Comparison of ENCODE assay signal across 33 cellular contexts in the genomic region with DNA sequence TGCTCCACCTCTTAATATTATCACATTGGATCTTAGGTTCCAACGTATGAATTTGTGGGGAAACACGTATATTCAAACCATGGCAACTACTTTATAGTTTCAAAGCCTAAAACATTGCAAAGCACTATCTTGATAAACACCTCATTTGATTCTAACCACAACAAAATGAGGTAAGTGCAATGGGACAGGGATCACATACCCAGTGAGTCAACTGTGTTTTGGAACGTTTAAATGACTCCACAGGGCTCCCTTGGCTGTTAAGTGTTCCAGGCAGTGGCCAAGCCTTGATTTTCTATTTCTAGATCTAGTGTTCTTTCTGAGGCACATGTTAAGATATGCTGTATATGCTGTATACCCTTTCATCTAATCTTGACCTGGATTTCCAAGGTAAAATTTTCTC. TPM values are rescaled to one million over a fixed set of nuclear protein-coding genes. Genes with fewer than 3 reads are reported as not detected.
DNase-seq lines count a peak whose midpoint lies in the region; ATAC-seq and TF ChIP-seq lines count a peak whose summit lies in the region.
"Had no signal": no experiment of that assay in that cellular context is flagged by ENCODE, and none has a peak within 500 bp of the region (broad histone marks: within the 10 kb centered on the region; RNA-seq: fewer than 3 reads in every experiment).

No MANE protein-coding gene starts in this region.

- no peaks in the 10 kb centered on the region for H3K9me3 Mint-ChIP-seq in activated naive CD4-positive, alpha-beta T cell treated with anti-CD3 and anti-CD28 coated beads for 36 hours
- H3K9me3 Mint-ChIP-seq: activated T-cell treated with anti-CD3 and anti-CD28 coated beads, Interleukin-2, amount 50 U/mL, for 24 hours; CD8-positive, alpha-beta memory T cell; dendritic cell treated with granulocyte-macrophage colony-stimulating factor and Interleukin-4, amounts not matched to agents 40 ng/mL and 50 ng/mL, for 4 days; endodermal cell; immature natural killer cell; stimulated activated naive B cell treated with anti-CD40 and anti-IgM and Interleukin-4, amounts not matched to agents 10 μg/mL and 1 μg/mL and 100 μg/mL, for 72 hours had no signal

- TF ChIP-seq EP300 in stomach (IDR thresholded peaks at IDR 0.05) = no peak

- H3K4me1 ChIP-seq in fibroblast of lung (ENCODE audit: control insufficient read depth, extremely low read depth, insufficient read depth, low read length) (peaks cover 13% of the 10 kb centered on the region), stomach (peaks cover 0 to 25% (median 9%) of the 10 kb centered on the region in 4 donors), colonic mucosa (no peaks in the 10 kb centered on the region)
- H3K4me1 ChIP-seq: BE2C had no signal

- intact Hi-C loops in activated naive CD4-positive, alpha-beta T cell treated with anti-CD3 and anti-CD28 coated beads for 36 hours (cut with micrococcal nuclease) = loop anchor here (10.0 kb wide), 1 partner anchor 1719 kb away; no protein-coding TSS in a partner anchor
- intact Hi-C loops in stomach (cut with DNase I; ENCODE audit: low total_unique reads) = no loop called here
- intact Hi-C loops in colonic mucosa (cut with DNase I) = no loop called here

- CTCF ChIA-PET in activated naive CD4-positive, alpha-beta T cell treated with anti-CD3 and anti-CD28 coated beads for 36 hours (lab: Charles Lee) = no interaction called here

- H3K27me3 ChIP-seq in fibroblast of lung (ENCODE audit: control insufficient read depth, insufficient read depth, low read length) (no peaks in the 10 kb centered on the region), stomach (no peaks in the 10 kb centered on the region), colonic mucosa (no peaks in the 10 kb centered on the region)
- H3K27me3 ChIP-seq: BE2C, esophagus muscularis mucosa, neutrophil, thyroid gland had no signal

- TF ChIP-seq CTCF in fibroblast of lung (conservative IDR thresholded peaks at IDR 0.05 in 1 of 2, IDR thresholded peaks at IDR 0.05 in 1 of 2; ENCODE audit: low read depth in 1 of 2, low read length in 2 of 2) (no peak), stomach (IDR thresholded peaks at IDR 0.05) (no peak), colonic mucosa (IDR thresholded peaks at IDR 0.05) (no peak)

- no peaks in the 10 kb centered on the region for H3K36me3 Mint-ChIP-seq in activated naive CD4-positive, alpha-beta T cell treated with anti-CD3 and anti-CD28 coated beads for 36 hours (ENCODE audit: low read depth)
- H3K36me3 Mint-ChIP-seq: naive B cell; stimulated activated naive B cell treated with anti-CD40 and anti-IgM and Interleukin-4, amounts not matched to agents 10 μg/mL and 1 μg/mL and 100 μg/mL, for 72 hours had no signal

- no peak for TF ChIP-seq POLR2A in stomach (IDR thresholded peaks at IDR 0.05)

- H3K4me3 ChIP-seq in fibroblast of lung (replicated peaks in 1 of 4; ENCODE audit: control extremely low read depth in 1 of 4, insufficient read depth in 1 of 4, low read depth in 3 of 4, low read length in 4 of 4) = no peak overlapping the region
- H3K4me3 ChIP-seq in stomach = no peak overlapping the region
- H3K4me3 ChIP-seq in colonic mucosa = no peak overlapping the region
- H3K4me3 ChIP-seq: esophagus muscularis mucosa, thyroid gland had no signal

- no peak overlapping the region for H3K27ac Mint-ChIP-seq in activated naive CD4-positive, alpha-beta T cell treated with anti-CD3 and anti-CD28 coated beads for 36 hours
- H3K27ac Mint-ChIP-seq: activated T-cell treated with anti-CD3 and anti-CD28 coated beads, Interleukin-2, amount 50 U/mL, for 24 hours; CD8-positive, alpha-beta memory T cell; dendritic cell treated with granulocyte-macrophage colony-stimulating factor and Interleukin-4, amounts not matched to agents 40 ng/mL and 50 ng/mL, for 4 days; endodermal cell; naive B cell; stimulated activated naive B cell treated with anti-CD40 and anti-IgM and Interleukin-4, amounts not matched to agents 10 μg/mL and 1 μg/mL and 100 μg/mL, for 72 hours had no signal

- DNase-seq in activated naive CD4-positive, alpha-beta T cell treated with anti-CD3 and anti-CD28 coated beads for 36 hours = peak; percentile 15
- DNase-seq in activated naive CD4-positive, alpha-beta T cell treated with anti-CD3 and anti-CD28 coated beads, Interleukin-2, amount 50 U/mL, for 16 hours = no peak
- DNase-seq in M059J (ENCODE audit: low read depth) (peak; percentile 88), fibroblast of lung (ENCODE audit: low read depth in 2 of 2) (peak; percentile 11 to 44), stomach (no peak), colonic mucosa (no peak), DMS79 (lab: John Stamatoyannopoulos, UW) (no peak)
- DNase-seq: activated CD4-positive, CD25-positive, alpha-beta regulatory T cell; activated naive CD4-positive, alpha-beta T cell treated with Interleukin-2 at 50 U/mL for 16 hours; activated T-cell treated with anti-CD3 and anti-CD28 coated beads, Interleukin-2, amount 50 U/mL, for 24 hours; anterior cingulate cortex; BE2C; caudate nucleus; CD8-positive, alpha-beta memory T cell; DMS153; endodermal cell; hypothalamus; immature natural killer cell; naive B cell; NCI-H1092; NCI-H1930; NCI-H524; stimulated activated CD4-positive, alpha-beta T cell treated with anti-CD3 and anti-CD28 coated beads, Interleukin-4, amount 100 ng/mL, for 4 hours; stimulated activated naive B cell treated with anti-CD40 and anti-IgM and Interleukin-4, amounts not matched to agents 10 μg/mL and 1 μg/mL and 100 μg/mL, for 72 hours; thyroid gland had no signal

- no peaks in the 10 kb centered on the region for H4K20me1 ChIP-seq in fibroblast of lung (ENCODE audit: control insufficient read depth, extremely low read depth, insufficient read depth, low read length)

- H3K79me2 ChIP-seq in fibroblast of lung (ENCODE audit: control insufficient read depth, insufficient read depth, low read length) = no peaks in the 10 kb centered on the region

- no peaks in the 10 kb centered on the region for H3K36me3 ChIP-seq in fibroblast of lung (ENCODE audit: control insufficient read depth, insufficient read depth, low read length)
- no peaks in the 10 kb centered on the region for H3K36me3 ChIP-seq in stomach
- H3K36me3 ChIP-seq in colonic mucosa = no peaks in the 10 kb centered on the region
- H3K36me3 ChIP-seq: BE2C, esophagus muscularis mucosa, neutrophil, thyroid gland had no signal

- H3K9me3 ChIP-seq in fibroblast of lung (ENCODE audit: control insufficient read depth, insufficient read depth, low read depth, low read length) (no peaks in the 10 kb centered on the region), stomach (no peaks in the 10 kb centered on the region), colonic mucosa (no peaks in the 10 kb centered on the region)
- H3K9me3 ChIP-seq: BE2C, esophagus muscularis mucosa, neutrophil, thyroid gland had no signal

- H2AFZ ChIP-seq in fibroblast of lung (ENCODE audit: low read length) = no peak overlapping the region

- 71 to 78% (median 73%) methylated on average over 3 of the region's 3 CpGs for WGBS in stomach, 5 donors

- H3K4me1 Mint-ChIP-seq in activated naive CD4-positive, alpha-beta T cell treated with anti-CD3 and anti-CD28 coated beads for 36 hours (ENCODE audit: low read depth) = peaks cover 27% of the 10 kb centered on the region

- ATAC-seq in HG03025 (IDR thresholded peaks at IDR 0.05; ENCODE audit: low FRiP score, unreplicated experiment) = no peak
- ATAC-seq: left lobe of liver; Panc1; stimulated activated naive B cell treated with anti-CD40 and anti-IgM and Interleukin-4, amounts not matched to agents 10 μg/mL and 1 μg/mL and 100 μg/mL, for 72 hours had no signal

- no peak overlapping the region for H3K4me3 Mint-ChIP-seq in activated naive CD4-positive, alpha-beta T cell treated with anti-CD3 and anti-CD28 coated beads for 36 hours
- H3K4me3 Mint-ChIP-seq: activated T-cell treated with anti-CD3 and anti-CD28 coated beads, Interleukin-2, amount 50 U/mL, for 24 hours; CD8-positive, alpha-beta memory T cell; dendritic cell treated with granulocyte-macrophage colony-stimulating factor and Interleukin-4, amounts not matched to agents 40 ng/mL and 50 ng/mL, for 4 days; endodermal cell; immature natural killer cell; naive B cell; stimulated activated naive B cell treated with anti-CD40 and anti-IgM and Interleukin-4, amounts not matched to agents 10 μg/mL and 1 μg/mL and 100 μg/mL, for 72 hours had no signal

- H3K4me2 ChIP-seq in fibroblast of lung (ENCODE audit: extremely low read depth, insufficient read depth, low read length) = no peak overlapping the region

- H3K27me3 Mint-ChIP-seq in activated naive CD4-positive, alpha-beta T cell treated with anti-CD3 and anti-CD28 coated beads for 36 hours (ENCODE audit: low read depth) = no peaks in the 10 kb centered on the region
- H3K27me3 Mint-ChIP-seq: activated T-cell treated with anti-CD3 and anti-CD28 coated beads, Interleukin-2, amount 50 U/mL, for 24 hours; dendritic cell treated with granulocyte-macrophage colony-stimulating factor and Interleukin-4, amounts not matched to agents 40 ng/mL and 50 ng/mL, for 4 days had no signal

- H3K9ac ChIP-seq in fibroblast of lung (ENCODE audit: insufficient read depth, low read length) = no peak overlapping the region
- no peak overlapping the region for H3K9ac ChIP-seq in colonic mucosa (ENCODE audit: low read depth in 2 of 2, low read length in 2 of 2)

- H3K27ac ChIP-seq in fibroblast of lung (ENCODE audit: insufficient read depth, low read length) (no peak overlapping the region), stomach (peak overlapping the region in 3 of 5 donors; percentile 64 to 73 (median 72)), colonic mucosa (no peak overlapping the region)
- H3K27ac ChIP-seq: neutrophil, thyroid gland had no signal

RNA-seq across cellular contexts. Expression of a gene that starts 54.5 kb away (rescaled TPM):
- total RNA-seq in activated naive CD4-positive, alpha-beta T cell treated with anti-CD3 and anti-CD28 coated beads for 36 hours = not detected
- total RNA-seq in M059J (2014; rRNA removed; shearing (Covaris generic)) = not detected in 2 replicates
- total RNA-seq in fibroblast of lung = 1.5 and 3.0 TPM in 2 replicates
- 2.8 and 4.9 TPM in 2 replicates for polyA plus RNA-seq in fibroblast of lung
- polyA plus RNA-seq in fibroblast of lung (2012) = 0.77 and 2.7 TPM in 2 replicates
- 0.75 TPM in 1 of 2 replicates, not detected in the other for polyA minus RNA-seq in fibroblast of lung (ENCODE audit: low replicate concordance)
- 10 to 100 TPM in 2 of 5 donors, 1 to 10 TPM in 2, under 1 TPM in 1; 0.87 to 73.2 (median 6.2) TPM for total RNA-seq in stomach
- polyA plus RNA-seq in stomach = 1 to 10 TPM in 2 of 3 donors, under 1 TPM in 1; 0.68 to 2.1 (median 1.4) TPM
- total RNA-seq in colonic mucosa = 1 to 10 TPM in 1 of 2 donors, under 1 TPM in 1; 0.94 to 4.2 TPM
- total RNA-seq: CD8-positive, alpha-beta memory T cell; endodermal cell; G401; H1 had no signal
- polyA plus RNA-seq: CD8-positive, alpha-beta memory T cell; H1; immature natural killer cell had no signal

Comparison
In these comparisons a context has a peak if more than half of its experiments do, and no peak if none do; other contexts are left out.
1. DNase-seq: peak in activated naive CD4-positive, alpha-beta T cell treated with anti-CD3 and anti-CD28 coated beads for 36 hours (single experiment), M059J (single experiment) and fibroblast of lung (2 of 2); none in activated naive CD4-positive, alpha-beta T cell treated with anti-CD3 and anti-CD28 coated beads, Interleukin-2, amount 50 U/mL, for 16 hours (single experiment), stomach (single experiment), colonic mucosa (single experiment) and DMS79 (single experiment).
2. H3K27ac ChIP-seq: peak in stomach (3 of 5); none in fibroblast of lung (single experiment) and colonic mucosa (single experiment).